40 cellular contexts compared by ENCODE assay signal in genomic region chr19:32066056-32066455, GRCh38.
"Had no signal": no experiment of that assay in that cellular context is flagged by ENCODE, and none has a peak within 500 bp of the region (broad histone marks: within the 10 kb centered on the region; RNA-seq: fewer than 3 reads in every experiment).

No MANE protein-coding gene starts in this region.

- H3K27ac ChIP-seq: adrenal gland, body of pancreas, brain microvascular endothelial cell, cardiac muscle cell, VCaP had no signal

- H3K4me3 ChIP-seq: adrenal gland, body of pancreas, cardiac muscle cell had no signal

- H3K9me3 Mint-ChIP-seq: activated CD4-positive, alpha-beta memory T cell treated with anti-CD3 and anti-CD28 coated beads for 36 hours; activated CD4-positive, alpha-beta T cell treated with anti-CD3 and anti-CD28 coated beads, Interleukin-2, amount 10 ng/mL, durations not matched to agents 24 days and 14 days; activated naive CD4-positive, alpha-beta T cell treated with anti-CD3 and anti-CD28 coated beads, Interleukin-2, amount 50 U/mL, for 72 hours; activated naive CD8-positive, alpha-beta T cell treated with anti-CD3 and anti-CD28 coated beads for 36 hours; activated T-cell treated with anti-CD3 and anti-CD28 coated beads, Interleukin-2, amount 50 U/mL, for 4 hours; activated T-cell treated with anti-CD3 and anti-CD28 coated beads, Interleukin-2, amount 50 U/mL, for 72 hours; activated T-helper 1 cell treated with anti-CD3 and anti-CD28 coated beads, Interleukin-12 subunit alpha, Interleukin-12 subunit beta, Interleukin-2, Interleukin-4 antibody, amounts not matched to agents 30 ng/mL and 10 ng/mL and 1 ng/mL, durations not matched to agents 14 hours and 24 hours and 36 hours; activated T-helper 17 cell treated with anti-CD3 and anti-CD28 coated beads, Interleukin-2, amount 50 U/mL, for 72 hours; central memory CD8-positive, alpha-beta T cell; T-helper 1 cell treated with Interleukin-12 subunit alpha and Interleukin-12 subunit beta and Interleukin-4 antibody, amounts not matched to agents 30 μg/mL and 1 μg/mL, for 36 hours; T-helper 2 cell treated with Interferon-gamma antibody and Interleukin-4, amounts not matched to agents 5 μg/mL and 100 μg/mL, for 36 hours had no signal

- H3K27me3 ChIP-seq: body of pancreas, brain microvascular endothelial cell, cardiac muscle cell had no signal

- H3K27ac Mint-ChIP-seq: activated B cell treated with CpG ODN at 0.5 μM for 24 hours; activated CD4-positive, alpha-beta memory T cell treated with anti-CD3 and anti-CD28 coated beads for 36 hours; activated CD4-positive, alpha-beta T cell treated with anti-CD3 and anti-CD28 coated beads, Interleukin-2, amount 10 ng/mL, durations not matched to agents 24 days and 14 days; activated CD8-positive, alpha-beta T cell treated with anti-CD3 and anti-CD28 coated beads for 36 hours; activated naive CD4-positive, alpha-beta T cell treated with anti-CD3 and anti-CD28 coated beads for 36 hours; activated naive CD4-positive, alpha-beta T cell treated with anti-CD3 and anti-CD28 coated beads, Interleukin-2, amount 50 U/mL, for 72 hours; activated naive CD8-positive, alpha-beta T cell treated with anti-CD3 and anti-CD28 coated beads for 36 hours; activated T-cell treated with anti-CD3 and anti-CD28 coated beads, Interleukin-2, amount 50 U/mL, for 72 hours; activated T-helper 1 cell treated with anti-CD3 and anti-CD28 coated beads, Interleukin-12 subunit alpha, Interleukin-12 subunit beta, Interleukin-2, Interleukin-4 antibody, amounts not matched to agents 30 ng/mL and 10 ng/mL and 1 ng/mL, durations not matched to agents 14 hours and 24 hours and 36 hours; activated T-helper 17 cell treated with anti-CD3 and anti-CD28 coated beads, Interleukin-2, amount 50 U/mL, for 72 hours; T-helper 1 cell treated with Interleukin-12 subunit alpha and Interleukin-12 subunit beta and Interleukin-4 antibody, amounts not matched to agents 30 μg/mL and 1 μg/mL, for 36 hours; T-helper 2 cell treated with Interferon-gamma antibody and Interleukin-4, amounts not matched to agents 5 μg/mL and 100 μg/mL, for 36 hours had no signal

- H3K36me3 ChIP-seq: adrenal gland, brain microvascular endothelial cell, cardiac muscle cell had no signal

- FAIRE-seq: astrocyte, bronchial epithelial cell, TTC549 had no signal

- ATAC-seq: activated CD8-positive, alpha-beta T cell treated with anti-CD3 and anti-CD28 coated beads for 36 hours; activated naive CD4-positive, alpha-beta T cell treated with anti-CD3 and anti-CD28 coated beads, Interleukin-2, amount 50 U/mL, for 72 hours; activated T-cell treated with anti-CD3 and anti-CD28 coated beads, Interleukin-2, amount 50 U/mL, for 4 hours; activated T-cell treated with anti-CD3 and anti-CD28 coated beads, Interleukin-2, amount 50 U/mL, for 72 hours; activated T-helper 17 cell treated with anti-CD3 and anti-CD28 coated beads, Interleukin-2, amount 50 U/mL, for 72 hours; body of pancreas had no signal

- H3K9me3 ChIP-seq: adrenal gland, body of pancreas had no signal

- H3K4me1 Mint-ChIP-seq: activated B cell treated with CpG ODN at 0.5 μM for 24 hours; activated CD4-positive, alpha-beta T cell treated with anti-CD3 and anti-CD28 coated beads, Interleukin-2, amount 10 ng/mL, durations not matched to agents 24 days and 14 days; activated naive CD8-positive, alpha-beta T cell treated with anti-CD3 and anti-CD28 coated beads for 36 hours; activated T-helper 17 cell treated with anti-CD3 and anti-CD28 coated beads, Interleukin-2, amount 50 U/mL, for 72 hours; central memory CD8-positive, alpha-beta T cell had no signal

- DNase-seq: activated B cell treated with CpG ODN at 0.5 μM for 24 hours; activated CD4-positive, alpha-beta memory T cell treated with anti-CD3 and anti-CD28 coated beads for 36 hours; activated CD4-positive, alpha-beta T cell treated with anti-CD3 and anti-CD28 coated beads for 4 hours; activated CD4-positive, alpha-beta T cell treated with anti-CD3 and anti-CD28 coated beads, Interleukin-2, amount 10 ng/mL, durations not matched to agents 24 days and 14 days; activated CD4-positive, alpha-beta T cell treated with anti-CD3 and anti-CD28 coated beads, Interleukin-2, amount 50 U/mL, for 1 hour; activated CD4-positive, alpha-beta T cell treated with anti-CD3 and anti-CD28 coated beads, Interleukin-2, amount 50 U/mL, for 4 hours; activated CD4-positive, CD25-positive, alpha-beta regulatory T cell treated with anti-CD3 and anti-CD28 coated beads, Interleukin-2, amount 50 U/mL, for 72 hours; activated CD8-positive, alpha-beta memory T cell treated with anti-CD3 and anti-CD28 coated beads, Interleukin-2, amount 50 U/mL, for 4 hours; activated CD8-positive, alpha-beta T cell treated with anti-CD3 and anti-CD28 coated beads for 36 hours; activated effector memory CD4-positive, alpha-beta T cell treated with anti-CD3 and anti-CD28 coated beads, Interleukin-2, amount 50 U/mL, for 16 hours; activated gamma-delta T cell treated with Interleukin-2 at 50 U/mL for 16 hours; activated naive CD4-positive, alpha-beta T cell; activated naive CD4-positive, alpha-beta T cell treated with anti-CD3 and anti-CD28 coated beads for 36 hours; activated naive CD4-positive, alpha-beta T cell treated with anti-CD3 and anti-CD28 coated beads, Interleukin-2, amount 50 U/mL, for 16 hours; activated naive CD8-positive, alpha-beta T cell treated with anti-CD3 and anti-CD28 coated beads for 36 hours; activated T-cell treated with anti-CD3 and anti-CD28 coated beads for 4 hours; activated T-cell treated with anti-CD3 and anti-CD28 coated beads, Interleukin-2, amount 50 U/mL, for 1 hour; activated T-cell treated with anti-CD3 and anti-CD28 coated beads, Interleukin-2, amount 50 U/mL, for 4 hours; activated T-cell treated with anti-CD3 and anti-CD28 coated beads, Interleukin-2, amount 50 U/mL, for 72 hours; adrenal gland; amniotic stem cell; aorta; body of pancreas; brain microvascular endothelial cell; caudate nucleus; cerebellar nuclear complex; T-helper 1 cell; T-helper 2 cell; T-helper 9 cell had no signal

- H3K36me3 Mint-ChIP-seq: activated CD4-positive, alpha-beta memory T cell treated with anti-CD3 and anti-CD28 coated beads for 36 hours; activated naive CD4-positive, alpha-beta T cell treated with anti-CD3 and anti-CD28 coated beads, Interleukin-2, amount 50 U/mL, for 72 hours; activated naive CD8-positive, alpha-beta T cell treated with anti-CD3 and anti-CD28 coated beads for 36 hours had no signal

- H3K27me3 Mint-ChIP-seq: activated B cell treated with CpG ODN at 0.5 μM for 24 hours; activated CD4-positive, alpha-beta memory T cell treated with anti-CD3 and anti-CD28 coated beads for 36 hours; activated CD4-positive, alpha-beta T cell treated with anti-CD3 and anti-CD28 coated beads, Interleukin-2, amount 10 ng/mL, durations not matched to agents 24 days and 14 days; activated CD8-positive, alpha-beta T cell treated with anti-CD3 and anti-CD28 coated beads for 36 hours; activated naive CD8-positive, alpha-beta T cell treated with anti-CD3 and anti-CD28 coated beads for 36 hours; central memory CD8-positive, alpha-beta T cell had no signal

- H3K4me1 ChIP-seq: adrenal gland, body of pancreas had no signal

- H3K4me3 Mint-ChIP-seq: activated B cell treated with CpG ODN at 0.5 μM for 24 hours; activated CD4-positive, alpha-beta memory T cell treated with anti-CD3 and anti-CD28 coated beads for 36 hours; activated CD4-positive, alpha-beta T cell treated with anti-CD3 and anti-CD28 coated beads, Interleukin-2, amount 10 ng/mL, durations not matched to agents 24 days and 14 days; activated CD8-positive, alpha-beta T cell treated with anti-CD3 and anti-CD28 coated beads for 36 hours; activated naive CD4-positive, alpha-beta T cell treated with anti-CD3 and anti-CD28 coated beads for 36 hours; activated naive CD8-positive, alpha-beta T cell treated with anti-CD3 and anti-CD28 coated beads for 36 hours; activated T-cell treated with anti-CD3 and anti-CD28 coated beads, Interleukin-2, amount 50 U/mL, for 4 hours; activated T-cell treated with anti-CD3 and anti-CD28 coated beads, Interleukin-2, amount 50 U/mL, for 72 hours; activated T-helper 1 cell treated with anti-CD3 and anti-CD28 coated beads, Interleukin-12 subunit alpha, Interleukin-12 subunit beta, Interleukin-2, Interleukin-4 antibody, amounts not matched to agents 30 ng/mL and 10 ng/mL and 1 ng/mL, durations not matched to agents 14 hours and 24 hours and 36 hours; activated T-helper 17 cell treated with anti-CD3 and anti-CD28 coated beads, Interleukin-2, amount 50 U/mL, for 72 hours; central memory CD8-positive, alpha-beta T cell; T-helper 1 cell treated with Interleukin-12 subunit alpha and Interleukin-12 subunit beta and Interleukin-4 antibody, amounts not matched to agents 30 μg/mL and 1 μg/mL, for 36 hours; T-helper 2 cell treated with Interferon-gamma antibody and Interleukin-4, amounts not matched to agents 5 μg/mL and 100 μg/mL, for 36 hours had no signal
